19 cellular contexts compared by ENCODE assay signal in the genomic region with DNA sequence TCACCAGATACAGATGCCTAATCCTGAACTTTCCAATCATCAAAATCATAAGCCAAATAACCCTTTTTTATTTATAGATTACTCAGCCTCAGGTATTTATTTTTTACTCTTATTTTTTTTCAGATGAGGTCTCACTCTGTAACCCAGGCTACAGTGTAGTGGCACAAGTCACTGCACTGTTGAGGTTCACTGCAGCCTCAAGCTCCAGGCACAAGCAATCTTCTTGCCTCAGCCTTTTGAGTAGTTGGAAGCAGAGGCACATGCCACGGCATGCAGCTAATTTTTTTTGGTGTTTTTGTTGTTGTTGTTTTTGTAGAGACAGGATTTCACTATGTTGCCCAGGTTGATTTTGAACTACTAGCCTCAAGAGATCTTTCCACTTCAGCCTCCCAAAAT. TPM values are rescaled to one million over a fixed set of nuclear protein-coding genes. Genes with fewer than 3 reads are reported as not detected.
DNase-seq lines count a peak whose midpoint lies in the region; ATAC-seq and TF ChIP-seq lines count a peak whose summit lies in the region.
"Had no signal": no experiment of that assay in that cellular context is flagged by ENCODE, and none has a peak within 500 bp of the region (broad histone marks: within the 10 kb centered on the region; RNA-seq: fewer than 3 reads in every experiment).

No MANE protein-coding gene starts in this region.

- no peaks in the 10 kb centered on the region for H3K9me3 Mint-ChIP-seq in endodermal cell
- H3K9me3 Mint-ChIP-seq in CD4-positive, alpha-beta T cell = no peaks in the 10 kb centered on the region
- H3K9me3 Mint-ChIP-seq: HFFc6, IgD-negative memory B cell, T-cell had no signal

- 91% methylated on average over 1 of the region's 1 CpG; no CpG with 5 or more reads in 1 of the 2 experiments for WGBS in endodermal cell (ENCODE audit: insufficient coverage in 1 of 2, insufficient read length in 1 of 2), 2 experiments

- no peak overlapping the region for H3K4me3 Mint-ChIP-seq in endodermal cell
- no peak overlapping the region for H3K4me3 Mint-ChIP-seq in CD4-positive, alpha-beta T cell
- H3K4me3 Mint-ChIP-seq: B cell, HFFc6, IgD-negative memory B cell, T-cell had no signal

- peak overlapping the region; percentile 80 for H3K27ac Mint-ChIP-seq in endodermal cell
- no peak overlapping the region for H3K27ac Mint-ChIP-seq in CD4-positive, alpha-beta T cell
- H3K27ac Mint-ChIP-seq: B cell, HFFc6, IgD-negative memory B cell, T-cell had no signal

- H3K27ac ChIP-seq in HEK293 (ENCODE audit: extremely low read depth, low read depth, low read length) (no peak overlapping the region), endodermal cell (ENCODE audit: low read depth, low read length) (no peak overlapping the region)
- no peak overlapping the region for H3K27ac ChIP-seq in CD4-positive, alpha-beta T cell (ENCODE audit: low read depth, low read length)

- ATAC-seq in omental fat pad (ENCODE audit: low FRiP score) = no peak
- no peak for ATAC-seq in CD4-positive, alpha-beta T cell (ENCODE audit: poor library complexity)
- ATAC-seq: SK-N-SH treated with all-trans-retinoic acid at 6 μM for 48 hours, T-cell had no signal

- POLR2A ChIA-PET in HEK293 (lab: Yijun Ruan, JAX) = no interaction called here
- POLR2A ChIA-PET in CD4-positive, alpha-beta T cell (lab: Charles Lee) = no interaction called here

- CTCF ChIA-PET in HEK293 (lab: Yijun Ruan, JAX) = no interaction called here
- CTCF ChIA-PET in CD4-positive, alpha-beta T cell (lab: Charles Lee) = interaction anchor here (1.0 kb wide), 1 partner anchor 14 kb away, joined by 3 read pairs; no protein-coding TSS in a partner anchor

- DNase-seq in D341Med (ENCODE audit: low spot score) (peak; percentile 27), endodermal cell (no peak), retina (peak; percentile 13), omental fat pad (ENCODE audit: low spot score) (no peak), SHP77 (lab: John Stamatoyannopoulos, UW) (no peak)
- DNase-seq in CD4-positive, alpha-beta T cell = no peak
- DNase-seq: COR-L47, GOT3, HFFc6, MM.1S, NCI-H1092 treated with DMSO at 0.1 percent for 48 hours, NCI-H2081 treated with DMSO at 0.1 percent for 48 hours, NCI-H226, SHP77 treated with DMSO at 0.1 percent for 48 hours, T-cell had no signal

- H3K4me1 ChIP-seq in HEK293 (ENCODE audit: control insufficient read depth, insufficient read depth, low read length) (0 out of 2 replicates have a peak, but pooled peaks cover 6% of the 10 kb centered on the region), endodermal cell (ENCODE audit: control insufficient read depth, insufficient read depth, low read length) (peaks cover 7% of the 10 kb centered on the region)

- H3K36me3 ChIP-seq in HEK293 (ENCODE audit: control insufficient read depth in 2 of 2, insufficient read depth in 1 of 2, low read length in 2 of 2) (peaks cover 0 to 4% of the 10 kb centered on the region in 2 experiments; a peak in 2 of 3 replicates), endodermal cell (ENCODE audit: control insufficient read depth, insufficient read depth, low read length) (no peaks in the 10 kb centered on the region)

- intact Hi-C loops in CD4-positive, alpha-beta T cell (cut with DNase I, micrococcal nuclease) = no loop called here

- no peak overlapping the region for H3K4me3 ChIP-seq in HEK293 (ENCODE audit: low read depth, low read length)
- H3K4me3 ChIP-seq in endodermal cell (ENCODE audit: low read length) = no peak overlapping the region

- H3K36me3 Mint-ChIP-seq in endodermal cell (ENCODE audit: low read depth) = no peaks in the 10 kb centered on the region
- H3K36me3 Mint-ChIP-seq in CD4-positive, alpha-beta T cell (ENCODE audit: low read depth) = no peaks in the 10 kb centered on the region
- H3K36me3 Mint-ChIP-seq: IgD-negative memory B cell, T-cell had no signal

- no peaks in the 10 kb centered on the region for H3K9me3 ChIP-seq in HEK293 (ENCODE audit: control insufficient read depth, insufficient read depth, low read depth, low read length)
- no peaks in the 10 kb centered on the region for H3K9me3 ChIP-seq in endodermal cell (ENCODE audit: control insufficient read depth, low read length)
- no peaks in the 10 kb centered on the region for H3K9me3 ChIP-seq in CD4-positive, alpha-beta T cell (ENCODE audit: control insufficient read depth, low read length)

- no peaks in the 10 kb centered on the region for H3K27me3 Mint-ChIP-seq in endodermal cell (ENCODE audit: insufficient read depth)
- H3K27me3 Mint-ChIP-seq in CD4-positive, alpha-beta T cell = peaks cover 67% of the 10 kb centered on the region
- H3K27me3 Mint-ChIP-seq: B cell, IgD-negative memory B cell had no signal

- no peaks in the 10 kb centered on the region for H3K27me3 ChIP-seq in endodermal cell (ENCODE audit: control insufficient read depth, insufficient read depth, low read length, poor library complexity, severe bottlenecking)
- H3K27me3 ChIP-seq in CD4-positive, alpha-beta T cell (ENCODE audit: control insufficient read depth, insufficient read depth, low read length) = peaks cover 36% of the 10 kb centered on the region

- H3K9ac ChIP-seq in endodermal cell (ENCODE audit: extremely low read depth, low read length, poor library complexity, severe bottlenecking) = no peak overlapping the region

- no peak for TF ChIP-seq CTCF in HEK293 (tag by site-specific recombination; IDR thresholded peaks at IDR 0.05)
- TF ChIP-seq CTCF in endodermal cell (conservative IDR thresholded peaks at IDR 0.05) = no peak
- no peak for TF ChIP-seq CTCF in omental fat pad (IDR thresholded peaks at IDR 0.05)
- TF ChIP-seq CTCF in CD4-positive, alpha-beta T cell (IDR thresholded peaks at IDR 0.05) = no peak

- H3K4me1 Mint-ChIP-seq in endodermal cell = peaks cover 18% of the 10 kb centered on the region
- no peaks in the 10 kb centered on the region for H3K4me1 Mint-ChIP-seq in CD4-positive, alpha-beta T cell (ENCODE audit: low read depth)
- H3K4me1 Mint-ChIP-seq: B cell, IgD-negative memory B cell had no signal

TF ChIP-seq in HEK293, 187 proteins besides CTCF, POLR2A, EP300 and RAD21:
- TF ChIP-seq SP3 (tag by site-specific recombination; IDR thresholded peaks at IDR 0.05) (no peak), BCL11A (tag by site-specific recombination; IDR thresholded peaks at IDR 0.05; ENCODE audit: low read depth) (no peak), ZNF19 (tag by site-specific recombination; IDR thresholded peaks at IDR 0.05; ENCODE audit: low read depth) (no peak), ZBTB8A (tag by site-specific recombination; IDR thresholded peaks at IDR 0.05) (no peak), ZNF558 (tag by site-specific recombination; IDR thresholded peaks at IDR 0.05) (no peak), ZFHX2 (tag by site-specific recombination; conservative IDR thresholded peaks at IDR 0.05) (no peak), ZNF529 (tag by site-specific recombination; IDR thresholded peaks at IDR 0.05; ENCODE audit: insufficient replicate concordance) (no peak), ZNF391 (tag by site-specific recombination; IDR thresholded peaks at IDR 0.05; ENCODE audit: borderline replicate concordance, low read depth) (no peak), KLF16 (tag by site-specific recombination; IDR thresholded peaks at IDR 0.05) (no peak), ZFP37 (tag by site-specific recombination; IDR thresholded peaks at IDR 0.05) (no peak), ZNF335 (tag by site-specific recombination; conservative IDR thresholded peaks at IDR 0.05) (no peak; the same call in 1 of the 2 replicates)
- TF ChIP-seq, protein P1, sequence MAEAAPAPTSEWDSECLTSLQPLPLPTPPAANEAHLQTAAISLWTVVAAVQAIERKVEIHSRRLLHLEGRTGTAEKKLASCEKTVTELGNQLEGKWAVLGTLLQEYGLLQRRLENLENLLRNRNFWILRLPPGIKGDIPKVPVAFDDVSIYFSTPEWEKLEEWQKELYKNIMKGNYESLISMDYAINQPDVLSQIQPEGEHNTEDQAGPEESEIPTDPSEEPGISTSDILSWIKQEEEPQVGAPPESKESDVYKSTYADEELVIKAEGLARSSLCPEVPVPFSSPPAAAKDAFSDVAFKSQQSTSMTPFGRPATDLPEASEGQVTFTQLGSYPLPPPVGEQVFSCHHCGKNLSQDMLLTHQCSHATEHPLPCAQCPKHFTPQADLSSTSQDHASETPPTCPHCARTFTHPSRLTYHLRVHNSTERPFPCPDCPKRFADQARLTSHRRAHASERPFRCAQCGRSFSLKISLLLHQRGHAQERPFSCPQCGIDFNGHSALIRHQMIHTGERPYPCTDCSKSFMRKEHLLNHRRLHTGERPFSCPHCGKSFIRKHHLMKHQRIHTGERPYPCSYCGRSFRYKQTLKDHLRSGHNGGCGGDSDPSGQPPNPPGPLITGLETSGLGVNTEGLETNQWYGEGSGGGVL (tag by site-specific recombination; IDR thresholded peaks at IDR 0.05) = 0 out of 2 replicates have a peak, but pooled peaks have one; percentile 9
- TF ChIP-seq, protein P2, sequence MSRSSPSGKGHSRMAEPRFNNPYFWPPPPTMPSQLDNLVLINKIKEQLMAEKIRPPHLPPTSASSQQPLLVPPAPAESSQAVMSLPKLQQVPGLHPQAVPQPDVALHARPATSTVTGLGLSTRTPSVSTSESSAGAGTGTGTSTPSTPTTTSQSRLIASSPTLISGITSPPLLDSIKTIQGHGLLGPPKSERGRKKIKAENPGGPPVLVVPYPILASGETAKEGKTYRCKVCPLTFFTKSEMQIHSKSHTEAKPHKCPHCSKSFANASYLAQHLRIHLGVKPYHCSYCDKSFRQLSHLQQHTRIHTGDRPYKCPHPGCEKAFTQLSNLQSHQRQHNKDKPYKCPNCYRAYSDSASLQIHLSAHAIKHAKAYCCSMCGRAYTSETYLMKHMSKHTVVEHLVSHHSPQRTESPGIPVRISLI (tag by site-specific recombination; IDR thresholded peaks at IDR 0.05) = peak; percentile 33; the same call in 1 of the 2 replicates

RNA-seq across cellular contexts. Expression of a gene that starts 49.5 kb away (rescaled TPM):
- total RNA-seq in endodermal cell = 10 to 100 TPM; 28.6 to 34.0 TPM
- 25.4 TPM for polyA plus RNA-seq in endodermal cell (2013, experiment 1 of 2)
- polyA plus RNA-seq in endodermal cell (2013, experiment 2 of 2) = 25.8 TPM
- 100 to 1,000 TPM in 1 of 4 donors, 10 to 100 TPM in 3; 28.6 to 103 (median 50.6) TPM for total RNA-seq in omental fat pad
- 1 to 10 TPM; 4.6 to 5.7 TPM for total RNA-seq in CD4-positive, alpha-beta T cell

Comparison
In these comparisons a context has a peak if more than half of its experiments do, and no peak if none do; other contexts are left out.
1. DNase-seq: peak in D341Med (single experiment) and retina (single experiment); none in endodermal cell (single experiment), omental fat pad (single experiment), SHP77 (0 of 2) and CD4-positive, alpha-beta T cell (0 of 10).
2. RNA of a gene that starts 49.5 kb away (total RNA-seq): 28.6 to 103 TPM in omental fat pad and 28.6 to 34.0 TPM in endodermal cell; 4.6 to 5.7 TPM in CD4-positive, alpha-beta T cell; every median in the first group is over 4 times any median in the second.